Comparison of ENCODE assay signal across 23 cellular contexts in genomic region chr15:66180706-66181105, GRCh38.
"Had no signal": no experiment of that assay in that cellular context is flagged by ENCODE, and none has a peak within 500 bp of the region (broad histone marks: within the 10 kb centered on the region; RNA-seq: fewer than 3 reads in every experiment).

No MANE protein-coding gene starts in this region.

- H3K27ac Mint-ChIP-seq: activated naive CD8-positive, alpha-beta T cell; activated T-cell treated with anti-CD3 and anti-CD28 coated beads, Interleukin-2, amount 50 U/mL, for 72 hours; dendritic cell treated with granulocyte-macrophage colony-stimulating factor and Interleukin-4, amounts not matched to agents 40 ng/mL and 50 ng/mL, for 4 days had no signal

- H3K4me1 ChIP-seq: foreskin keratinocyte, left lung, lower lobe of right lung, parathyroid adenoma, right atrium auricular region, tibial nerve had no signal

- ATAC-seq: activated T-cell treated with anti-CD3 and anti-CD28 coated beads, Interleukin-2, amount 50 U/mL, for 72 hours; esophagus mucosa; foreskin keratinocyte; left lung; lower lobe of right lung; naive thymus-derived CD8-positive, alpha-beta T cell had no signal

- DNase-seq: activated CD4-positive, alpha-beta T cell treated with anti-CD3 and anti-CD28 coated beads for 4 hours; activated CD4-positive, alpha-beta T cell treated with anti-CD3 and anti-CD28 coated beads, Interleukin-2, amount 50 U/mL, for 4 hours; activated effector memory CD4-positive, alpha-beta T cell treated with Interleukin-2 at 50 U/mL for 16 hours; activated naive CD4-positive, alpha-beta T cell treated with Interleukin-2 at 50 U/mL for 16 hours; activated T-cell treated with anti-CD3 and anti-CD28 coated beads for 4 hours; activated T-cell treated with anti-CD3 and anti-CD28 coated beads, Interleukin-2, amount 50 U/mL, for 72 hours; anterior cingulate cortex; endodermal cell; foreskin keratinocyte; left lung; lower lobe of right lung; mesenchymal stem cell; naive thymus-derived CD8-positive, alpha-beta T cell; occipital lobe; stimulated activated naive CD4-positive, alpha-beta T cell treated with Interleukin-2 at 50 U/mL for 16 hours had no signal

- H3K4me3 ChIP-seq: left lung, lower lobe of right lung, right atrium auricular region, tibial nerve had no signal

- H3K9me3 Mint-ChIP-seq: activated T-cell treated with anti-CD3 and anti-CD28 coated beads, Interleukin-2, amount 50 U/mL, for 72 hours; central memory CD8-positive, alpha-beta T cell; dendritic cell treated with granulocyte-macrophage colony-stimulating factor and Interleukin-4, amounts not matched to agents 40 ng/mL and 50 ng/mL, for 4 days; endodermal cell; naive thymus-derived CD8-positive, alpha-beta T cell; neural crest cell had no signal

- H3K4me3 Mint-ChIP-seq: activated naive CD8-positive, alpha-beta T cell; activated T-cell treated with anti-CD3 and anti-CD28 coated beads, Interleukin-2, amount 50 U/mL, for 72 hours; central memory CD8-positive, alpha-beta T cell; dendritic cell treated with granulocyte-macrophage colony-stimulating factor and Interleukin-4, amounts not matched to agents 40 ng/mL and 50 ng/mL, for 4 days; endodermal cell; naive thymus-derived CD8-positive, alpha-beta T cell; neural crest cell had no signal

- H3K27me3 ChIP-seq: right atrium auricular region had no signal

- H3K4me1 Mint-ChIP-seq: central memory CD8-positive, alpha-beta T cell had no signal

- H2AFZ ChIP-seq: parathyroid adenoma had no signal

- H3K27ac ChIP-seq: foreskin keratinocyte, left lung, lower lobe of right lung, parathyroid adenoma, right atrium auricular region, tibial nerve had no signal

- H3K79me2 ChIP-seq: parathyroid adenoma had no signal

- H3K36me3 ChIP-seq: left lung, lower lobe of right lung, right atrium auricular region, tibial nerve had no signal

- H3K9ac ChIP-seq: parathyroid adenoma had no signal

- H3K9me3 ChIP-seq: left lung, lower lobe of right lung, right atrium auricular region, tibial nerve had no signal

- H3K36me3 Mint-ChIP-seq: activated naive CD8-positive, alpha-beta T cell; naive thymus-derived CD8-positive, alpha-beta T cell had no signal
